1 cellular context compared by ENCODE assay signal in the genomic region with DNA sequence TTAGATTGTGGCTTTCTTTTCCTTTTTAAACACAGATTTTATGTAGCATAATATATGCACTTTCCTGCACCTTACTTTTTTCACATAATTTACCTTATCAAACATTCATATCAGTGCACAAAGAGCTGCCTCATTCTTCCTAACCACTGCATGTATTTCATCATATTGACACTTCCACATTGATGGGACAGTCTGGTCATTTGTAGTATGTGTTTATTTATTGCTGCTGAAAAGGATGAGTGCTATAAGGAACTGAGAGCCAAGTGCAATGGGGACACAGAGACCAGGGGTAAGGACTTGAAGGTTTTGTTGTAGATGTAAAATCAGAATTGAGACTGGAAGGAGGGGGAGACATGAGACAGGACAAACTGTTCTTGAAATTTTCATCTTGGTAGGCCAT.
TF ChIP-seq lines count a peak whose summit lies in the region.

No MANE protein-coding gene starts in this region.

TF ChIP-seq in IMR-90, 13 proteins besides CTCF, POLR2A, EP300 and RAD21 (continued from another document):
- TF ChIP-seq, protein P1, sequence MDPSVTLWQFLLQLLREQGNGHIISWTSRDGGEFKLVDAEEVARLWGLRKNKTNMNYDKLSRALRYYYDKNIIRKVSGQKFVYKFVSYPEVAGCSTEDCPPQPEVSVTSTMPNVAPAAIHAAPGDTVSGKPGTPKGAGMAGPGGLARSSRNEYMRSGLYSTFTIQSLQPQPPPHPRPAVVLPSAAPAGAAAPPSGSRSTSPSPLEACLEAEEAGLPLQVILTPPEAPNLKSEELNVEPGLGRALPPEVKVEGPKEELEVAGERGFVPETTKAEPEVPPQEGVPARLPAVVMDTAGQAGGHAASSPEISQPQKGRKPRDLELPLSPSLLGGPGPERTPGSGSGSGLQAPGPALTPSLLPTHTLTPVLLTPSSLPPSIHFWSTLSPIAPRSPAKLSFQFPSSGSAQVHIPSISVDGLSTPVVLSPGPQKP (IDR thresholded peaks at IDR 0.05; ENCODE audit: borderline replicate concordance, low read depth, low read length) = no peak
- TF ChIP-seq RCOR1 (IDR thresholded peaks at IDR 0.05; ENCODE audit: insufficient replicate concordance, low read length) (no peak), NFE2L2 (IDR thresholded peaks at IDR 0.05; ENCODE audit: low read depth, low read length) (no peak), FOS (IDR thresholded peaks at IDR 0.05; ENCODE audit: low read depth, low read length) (no peak)
- TF ChIP-seq, protein P2, sequence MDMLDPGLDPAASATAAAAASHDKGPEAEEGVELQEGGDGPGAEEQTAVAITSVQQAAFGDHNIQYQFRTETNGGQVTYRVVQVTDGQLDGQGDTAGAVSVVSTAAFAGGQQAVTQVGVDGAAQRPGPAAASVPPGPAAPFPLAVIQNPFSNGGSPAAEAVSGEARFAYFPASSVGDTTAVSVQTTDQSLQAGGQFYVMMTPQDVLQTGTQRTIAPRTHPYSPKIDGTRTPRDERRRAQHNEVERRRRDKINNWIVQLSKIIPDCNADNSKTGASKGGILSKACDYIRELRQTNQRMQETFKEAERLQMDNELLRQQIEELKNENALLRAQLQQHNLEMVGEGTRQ (IDR thresholded peaks at IDR 0.05; ENCODE audit: low read depth, low read length) = no peak
